ENCODE assay signal across 32 cellular contexts in genomic region chr9:5360341-5360740, GRCh38. TPM values are rescaled to one million over a fixed set of nuclear protein-coding genes. Genes with fewer than 3 reads are reported as not detected.
"Had no signal": no experiment of that assay in that cellular context is flagged by ENCODE, and none has a peak within 500 bp of the region (broad histone marks: within the 10 kb centered on the region; RNA-seq: fewer than 3 reads in every experiment).

No MANE protein-coding gene starts in this region.

- FAIRE-seq: bronchial epithelial cell, TTC549 had no signal

- H3K4me3 ChIP-seq: ascending aorta, cardiac muscle cell had no signal

- H3K27me3 ChIP-seq: ascending aorta, cardiac muscle cell had no signal

- H3K9me3 ChIP-seq: ascending aorta had no signal

- DNase-seq: activated B cell treated with CpG ODN at 0.5 μM for 24 hours; activated CD4-positive, alpha-beta memory T cell treated with anti-CD3 and anti-CD28 coated beads for 36 hours; activated CD4-positive, alpha-beta T cell treated with anti-CD3 and anti-CD28 coated beads for 4 hours; activated CD4-positive, alpha-beta T cell treated with anti-CD3 and anti-CD28 coated beads, Interleukin-2, amount 10 ng/mL, durations not matched to agents 24 days and 14 days; activated CD4-positive, alpha-beta T cell treated with anti-CD3 and anti-CD28 coated beads, Interleukin-2, amount 50 U/mL, for 1 hour; activated CD4-positive, alpha-beta T cell treated with anti-CD3 and anti-CD28 coated beads, Interleukin-2, amount 50 U/mL, for 4 hours; activated CD4-positive, CD25-positive, alpha-beta regulatory T cell treated with anti-CD3 and anti-CD28 coated beads, Interleukin-2, amount 50 U/mL, for 72 hours; activated CD8-positive, alpha-beta memory T cell treated with anti-CD3 and anti-CD28 coated beads, Interleukin-2, amount 50 U/mL, for 4 hours; activated CD8-positive, alpha-beta T cell treated with anti-CD3 and anti-CD28 coated beads for 36 hours; activated effector memory CD4-positive, alpha-beta T cell treated with anti-CD3 and anti-CD28 coated beads, Interleukin-2, amount 50 U/mL, for 16 hours; activated gamma-delta T cell treated with Interleukin-2 at 50 U/mL for 16 hours; activated naive CD4-positive, alpha-beta T cell; activated naive CD4-positive, alpha-beta T cell treated with anti-CD3 and anti-CD28 coated beads for 36 hours; activated naive CD4-positive, alpha-beta T cell treated with anti-CD3 and anti-CD28 coated beads, Interleukin-2, amount 50 U/mL, for 16 hours; activated naive CD8-positive, alpha-beta T cell treated with anti-CD3 and anti-CD28 coated beads for 36 hours; activated T-cell treated with anti-CD3 and anti-CD28 coated beads for 4 hours; activated T-cell treated with anti-CD3 and anti-CD28 coated beads, Interleukin-2, amount 50 U/mL, for 1 hour; activated T-cell treated with anti-CD3 and anti-CD28 coated beads, Interleukin-2, amount 50 U/mL, for 4 hours; activated T-cell treated with anti-CD3 and anti-CD28 coated beads, Interleukin-2, amount 50 U/mL, for 72 hours; amygdala; anterior cingulate cortex; caudate nucleus; T-helper 1 cell; T-helper 2 cell; T-helper 9 cell had no signal

- H3K27ac ChIP-seq: ascending aorta, cardiac muscle cell, VCaP had no signal

- H3K36me3 ChIP-seq: ascending aorta, cardiac muscle cell had no signal

- ATAC-seq: activated CD8-positive, alpha-beta T cell treated with anti-CD3 and anti-CD28 coated beads for 36 hours; activated naive CD4-positive, alpha-beta T cell treated with anti-CD3 and anti-CD28 coated beads, Interleukin-2, amount 50 U/mL, for 72 hours; activated T-cell treated with anti-CD3 and anti-CD28 coated beads, Interleukin-2, amount 50 U/mL, for 4 hours; activated T-cell treated with anti-CD3 and anti-CD28 coated beads, Interleukin-2, amount 50 U/mL, for 72 hours; activated T-helper 17 cell treated with anti-CD3 and anti-CD28 coated beads, Interleukin-2, amount 50 U/mL, for 72 hours had no signal

RNA-seq across cellular contexts. Expression of gene RLN1, which starts 20.7 kb away (rescaled TPM):
- total RNA-seq: ascending aorta, cardiac muscle cell had no signal

RNA-seq across cellular contexts. Expression of gene RLN2, which starts 55.8 kb away (rescaled TPM):
- total RNA-seq: ascending aorta had no signal
